Comparison of ENCODE assay signal across 1 cellular context in the genomic region with DNA sequence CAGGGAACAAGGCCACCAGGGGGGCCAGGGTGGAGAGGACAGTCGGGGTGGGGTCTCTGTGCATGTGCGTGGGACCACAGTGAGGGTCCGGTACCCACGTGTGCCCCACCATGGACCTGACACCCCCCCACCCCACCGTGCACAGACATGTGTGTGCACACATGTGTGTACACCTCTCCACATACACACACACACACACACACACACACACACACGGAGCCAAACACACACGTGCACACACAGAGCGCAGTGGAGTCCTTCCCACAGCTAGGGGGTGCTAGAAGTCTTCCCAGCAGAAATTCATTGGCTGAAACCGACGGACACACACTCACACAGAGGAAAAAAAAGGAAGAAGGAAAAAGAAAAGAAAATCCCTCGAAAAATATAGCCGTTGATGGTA.
A peak's percentile ranks its signal among the peaks of the same experiment; 100 is the strongest.
TF ChIP-seq lines count a peak whose summit lies in the region.

No MANE protein-coding gene starts in this region.

TF ChIP-seq in K562, 482 proteins besides CTCF, POLR2A, EP300 and RAD21 (continued from another document and continues in another):
- TF ChIP-seq, protein P1, sequence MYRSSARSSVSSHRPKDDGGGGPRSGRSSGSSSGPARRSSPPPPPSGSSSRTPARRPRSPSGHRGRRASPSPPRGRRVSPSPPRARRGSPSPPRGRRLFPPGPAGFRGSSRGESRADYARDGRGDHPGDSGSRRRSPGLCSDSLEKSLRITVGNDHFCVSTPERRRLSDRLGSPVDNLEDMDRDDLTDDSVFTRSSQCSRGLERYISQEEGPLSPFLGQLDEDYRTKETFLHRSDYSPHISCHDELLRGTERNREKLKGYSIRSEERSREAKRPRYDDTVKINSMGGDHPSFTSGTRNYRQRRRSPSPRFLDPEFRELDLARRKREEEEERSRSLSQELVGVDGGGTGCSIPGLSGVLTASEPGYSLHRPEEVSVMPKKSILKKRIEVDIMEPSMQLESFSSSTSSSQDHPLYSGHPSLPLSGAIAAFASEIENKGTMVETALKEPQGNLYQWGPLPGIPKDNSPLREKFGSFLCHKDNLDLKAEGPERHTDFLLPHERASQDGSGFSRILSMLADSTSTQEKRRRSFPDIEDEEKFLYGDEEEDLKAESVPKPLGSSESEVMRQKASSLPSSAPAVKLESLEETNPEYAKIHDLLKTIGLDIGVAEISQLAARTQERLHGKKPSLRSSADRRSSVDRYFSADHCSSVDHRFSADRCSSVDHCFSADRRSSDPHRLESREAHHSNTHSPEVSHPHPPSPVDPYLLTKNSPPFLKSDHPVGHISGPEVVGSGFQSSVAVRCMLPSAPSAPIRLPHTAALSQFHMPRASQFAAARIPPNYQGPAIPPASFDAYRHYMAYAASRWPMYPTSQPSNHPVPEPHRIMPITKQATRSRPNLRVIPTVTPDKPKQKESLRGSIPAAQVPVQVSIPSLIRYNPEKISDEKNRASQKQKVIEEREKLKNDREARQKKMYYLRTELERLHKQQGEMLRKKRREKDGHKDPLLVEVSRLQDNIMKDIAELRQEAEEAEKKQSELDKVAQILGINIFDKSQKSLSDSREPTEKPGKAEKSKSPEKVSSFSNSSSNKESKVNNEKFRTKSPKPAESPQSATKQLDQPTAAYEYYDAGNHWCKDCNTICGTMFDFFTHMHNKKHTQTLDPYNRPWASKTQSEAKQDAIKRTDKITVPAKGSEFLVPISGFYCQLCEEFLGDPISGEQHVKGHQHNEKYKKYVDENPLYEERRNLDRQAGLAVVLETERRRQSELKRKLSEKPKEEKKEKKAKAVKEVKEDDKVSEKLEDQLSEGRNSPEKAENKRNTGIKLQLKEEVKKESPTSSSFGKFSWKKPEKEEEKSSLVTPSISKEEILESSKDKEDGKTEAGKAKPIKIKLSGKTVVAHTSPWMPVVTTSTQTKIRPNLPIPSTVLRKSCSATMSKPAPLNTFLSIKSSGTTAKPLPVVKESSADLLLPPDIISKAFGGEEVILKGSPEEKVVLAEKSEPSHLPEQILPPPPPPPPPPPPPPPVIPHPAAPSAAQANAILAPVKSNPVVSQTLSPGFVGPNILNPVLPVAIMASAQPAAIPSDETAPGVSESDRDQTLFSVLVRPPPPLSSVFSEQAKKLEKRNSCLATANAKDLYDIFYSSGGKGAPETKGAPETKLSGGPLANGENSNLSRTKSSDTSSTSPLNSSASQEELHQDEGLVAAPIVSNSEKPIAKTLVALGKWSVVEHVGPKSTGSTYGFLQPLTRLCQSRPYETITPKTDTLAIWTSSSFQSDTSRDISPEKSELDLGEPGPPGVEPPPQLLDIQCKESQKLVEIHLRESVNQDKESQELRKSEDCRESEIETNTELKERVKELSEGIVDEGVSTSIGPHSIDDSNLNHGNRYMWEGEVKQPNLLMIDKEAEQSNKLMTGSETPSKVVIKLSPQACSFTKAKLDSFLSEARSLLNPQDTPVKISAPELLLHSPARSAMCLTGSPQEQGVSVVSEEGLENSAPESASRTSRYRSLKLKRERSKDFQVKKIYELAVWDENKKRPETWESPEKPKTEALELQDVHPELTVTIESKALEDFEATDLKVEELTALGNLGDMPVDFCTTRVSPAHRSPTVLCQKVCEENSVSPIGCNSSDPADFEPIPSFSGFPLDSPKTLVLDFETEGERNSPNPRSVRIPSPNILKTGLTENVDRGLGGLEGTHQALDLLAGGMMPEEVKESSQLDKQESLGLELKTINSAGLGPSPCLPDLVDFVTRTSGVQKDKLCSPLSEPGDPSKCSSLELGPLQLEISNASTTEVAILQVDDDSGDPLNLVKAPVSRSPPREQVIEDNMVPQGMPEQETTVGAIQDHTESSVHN (IDR thresholded peaks at IDR 0.05; ENCODE audit: borderline replicate concordance in 1 of 2, low read depth in 1 of 2) = no peak
- TF ChIP-seq, protein P2, sequence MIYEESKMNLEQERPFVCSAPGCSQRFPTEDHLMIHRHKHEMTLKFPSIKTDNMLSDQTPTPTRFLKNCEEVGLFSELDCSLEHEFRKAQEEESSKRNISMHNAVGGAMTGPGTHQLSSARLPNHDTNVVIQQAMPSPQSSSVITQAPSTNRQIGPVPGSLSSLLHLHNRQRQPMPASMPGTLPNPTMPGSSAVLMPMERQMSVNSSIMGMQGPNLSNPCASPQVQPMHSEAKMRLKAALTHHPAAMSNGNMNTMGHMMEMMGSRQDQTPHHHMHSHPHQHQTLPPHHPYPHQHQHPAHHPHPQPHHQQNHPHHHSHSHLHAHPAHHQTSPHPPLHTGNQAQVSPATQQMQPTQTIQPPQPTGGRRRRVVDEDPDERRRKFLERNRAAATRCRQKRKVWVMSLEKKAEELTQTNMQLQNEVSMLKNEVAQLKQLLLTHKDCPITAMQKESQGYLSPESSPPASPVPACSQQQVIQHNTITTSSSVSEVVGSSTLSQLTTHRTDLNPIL (CRISPR knock-in tag; IDR thresholded peaks at IDR 0.05) = no peak
- TF ChIP-seq ZNF696 (CRISPR knock-in tag; conservative IDR thresholded peaks at IDR 0.05) (no peak), ETV1 (tag; conservative IDR thresholded peaks at IDR 0.05; ENCODE audit: low read depth) (no peak), ZNF695 (CRISPR knock-in tag; IDR thresholded peaks at IDR 0.05) (no peak), BHLHE40 (IDR thresholded peaks at IDR 0.05; ENCODE audit: low read length) (peak; percentile 98), NCOA1 (IDR thresholded peaks at IDR 0.05; ENCODE audit: low read depth) (no peak), HSF4 (CRISPR knock-in tag; IDR thresholded peaks at IDR 0.05; ENCODE audit: borderline replicate concordance) (no peak), NR3C1 (CRISPR knock-in tag; IDR thresholded peaks at IDR 0.05) (no peak), NCOA2 (IDR thresholded peaks at IDR 0.05; ENCODE audit: partially characterized antibody in 2 of 2) (no peak), MCM5 (IDR thresholded peaks at IDR 0.05; ENCODE audit: low read depth) (no peak), KDM2B (CRISPR knock-in tag; IDR thresholded peaks at IDR 0.05) (no peak), TEAD1 (CRISPR knock-in tag; IDR thresholded peaks at IDR 0.05) (no peak), ZBTB8A (IDR thresholded peaks at IDR 0.05; ENCODE audit: partially characterized antibody) (no peak), CBX5 (IDR thresholded peaks at IDR 0.05; ENCODE audit: borderline replicate concordance, low read depth) (no peak), GABPA (tag; conservative IDR thresholded peaks at IDR 0.05; ENCODE audit: low read depth) (no peak), DACH1 (IDR thresholded peaks at IDR 0.05; ENCODE audit: partially characterized antibody) (no peak), HNRNPK (IDR thresholded peaks at IDR 0.05; ENCODE audit: low read depth, low read length, poor library complexity, severe bottlenecking) (no peak), ESRRA (IDR thresholded peaks at IDR 0.05; ENCODE audit: borderline replicate concordance, low read depth) (no peak)
- TF ChIP-seq, protein P3, sequence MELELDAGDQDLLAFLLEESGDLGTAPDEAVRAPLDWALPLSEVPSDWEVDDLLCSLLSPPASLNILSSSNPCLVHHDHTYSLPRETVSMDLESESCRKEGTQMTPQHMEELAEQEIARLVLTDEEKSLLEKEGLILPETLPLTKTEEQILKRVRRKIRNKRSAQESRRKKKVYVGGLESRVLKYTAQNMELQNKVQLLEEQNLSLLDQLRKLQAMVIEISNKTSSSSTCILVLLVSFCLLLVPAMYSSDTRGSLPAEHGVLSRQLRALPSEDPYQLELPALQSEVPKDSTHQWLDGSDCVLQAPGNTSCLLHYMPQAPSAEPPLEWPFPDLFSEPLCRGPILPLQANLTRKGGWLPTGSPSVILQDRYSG (tag; conservative IDR thresholded peaks at IDR 0.05; ENCODE audit: low read depth) = no peak
- TF ChIP-seq, protein P4, sequence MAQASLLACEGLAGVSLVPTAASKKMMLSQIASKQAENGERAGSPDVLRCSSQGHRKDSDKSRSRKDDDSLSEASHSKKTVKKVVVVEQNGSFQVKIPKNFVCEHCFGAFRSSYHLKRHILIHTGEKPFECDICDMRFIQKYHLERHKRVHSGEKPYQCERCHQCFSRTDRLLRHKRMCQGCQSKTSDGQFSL (CRISPR knock-in tag; IDR thresholded peaks at IDR 0.05) = no peak
- TF ChIP-seq, protein P4 (tag; IDR thresholded peaks at IDR 0.05) = no peak
- TF ChIP-seq, protein P5, sequence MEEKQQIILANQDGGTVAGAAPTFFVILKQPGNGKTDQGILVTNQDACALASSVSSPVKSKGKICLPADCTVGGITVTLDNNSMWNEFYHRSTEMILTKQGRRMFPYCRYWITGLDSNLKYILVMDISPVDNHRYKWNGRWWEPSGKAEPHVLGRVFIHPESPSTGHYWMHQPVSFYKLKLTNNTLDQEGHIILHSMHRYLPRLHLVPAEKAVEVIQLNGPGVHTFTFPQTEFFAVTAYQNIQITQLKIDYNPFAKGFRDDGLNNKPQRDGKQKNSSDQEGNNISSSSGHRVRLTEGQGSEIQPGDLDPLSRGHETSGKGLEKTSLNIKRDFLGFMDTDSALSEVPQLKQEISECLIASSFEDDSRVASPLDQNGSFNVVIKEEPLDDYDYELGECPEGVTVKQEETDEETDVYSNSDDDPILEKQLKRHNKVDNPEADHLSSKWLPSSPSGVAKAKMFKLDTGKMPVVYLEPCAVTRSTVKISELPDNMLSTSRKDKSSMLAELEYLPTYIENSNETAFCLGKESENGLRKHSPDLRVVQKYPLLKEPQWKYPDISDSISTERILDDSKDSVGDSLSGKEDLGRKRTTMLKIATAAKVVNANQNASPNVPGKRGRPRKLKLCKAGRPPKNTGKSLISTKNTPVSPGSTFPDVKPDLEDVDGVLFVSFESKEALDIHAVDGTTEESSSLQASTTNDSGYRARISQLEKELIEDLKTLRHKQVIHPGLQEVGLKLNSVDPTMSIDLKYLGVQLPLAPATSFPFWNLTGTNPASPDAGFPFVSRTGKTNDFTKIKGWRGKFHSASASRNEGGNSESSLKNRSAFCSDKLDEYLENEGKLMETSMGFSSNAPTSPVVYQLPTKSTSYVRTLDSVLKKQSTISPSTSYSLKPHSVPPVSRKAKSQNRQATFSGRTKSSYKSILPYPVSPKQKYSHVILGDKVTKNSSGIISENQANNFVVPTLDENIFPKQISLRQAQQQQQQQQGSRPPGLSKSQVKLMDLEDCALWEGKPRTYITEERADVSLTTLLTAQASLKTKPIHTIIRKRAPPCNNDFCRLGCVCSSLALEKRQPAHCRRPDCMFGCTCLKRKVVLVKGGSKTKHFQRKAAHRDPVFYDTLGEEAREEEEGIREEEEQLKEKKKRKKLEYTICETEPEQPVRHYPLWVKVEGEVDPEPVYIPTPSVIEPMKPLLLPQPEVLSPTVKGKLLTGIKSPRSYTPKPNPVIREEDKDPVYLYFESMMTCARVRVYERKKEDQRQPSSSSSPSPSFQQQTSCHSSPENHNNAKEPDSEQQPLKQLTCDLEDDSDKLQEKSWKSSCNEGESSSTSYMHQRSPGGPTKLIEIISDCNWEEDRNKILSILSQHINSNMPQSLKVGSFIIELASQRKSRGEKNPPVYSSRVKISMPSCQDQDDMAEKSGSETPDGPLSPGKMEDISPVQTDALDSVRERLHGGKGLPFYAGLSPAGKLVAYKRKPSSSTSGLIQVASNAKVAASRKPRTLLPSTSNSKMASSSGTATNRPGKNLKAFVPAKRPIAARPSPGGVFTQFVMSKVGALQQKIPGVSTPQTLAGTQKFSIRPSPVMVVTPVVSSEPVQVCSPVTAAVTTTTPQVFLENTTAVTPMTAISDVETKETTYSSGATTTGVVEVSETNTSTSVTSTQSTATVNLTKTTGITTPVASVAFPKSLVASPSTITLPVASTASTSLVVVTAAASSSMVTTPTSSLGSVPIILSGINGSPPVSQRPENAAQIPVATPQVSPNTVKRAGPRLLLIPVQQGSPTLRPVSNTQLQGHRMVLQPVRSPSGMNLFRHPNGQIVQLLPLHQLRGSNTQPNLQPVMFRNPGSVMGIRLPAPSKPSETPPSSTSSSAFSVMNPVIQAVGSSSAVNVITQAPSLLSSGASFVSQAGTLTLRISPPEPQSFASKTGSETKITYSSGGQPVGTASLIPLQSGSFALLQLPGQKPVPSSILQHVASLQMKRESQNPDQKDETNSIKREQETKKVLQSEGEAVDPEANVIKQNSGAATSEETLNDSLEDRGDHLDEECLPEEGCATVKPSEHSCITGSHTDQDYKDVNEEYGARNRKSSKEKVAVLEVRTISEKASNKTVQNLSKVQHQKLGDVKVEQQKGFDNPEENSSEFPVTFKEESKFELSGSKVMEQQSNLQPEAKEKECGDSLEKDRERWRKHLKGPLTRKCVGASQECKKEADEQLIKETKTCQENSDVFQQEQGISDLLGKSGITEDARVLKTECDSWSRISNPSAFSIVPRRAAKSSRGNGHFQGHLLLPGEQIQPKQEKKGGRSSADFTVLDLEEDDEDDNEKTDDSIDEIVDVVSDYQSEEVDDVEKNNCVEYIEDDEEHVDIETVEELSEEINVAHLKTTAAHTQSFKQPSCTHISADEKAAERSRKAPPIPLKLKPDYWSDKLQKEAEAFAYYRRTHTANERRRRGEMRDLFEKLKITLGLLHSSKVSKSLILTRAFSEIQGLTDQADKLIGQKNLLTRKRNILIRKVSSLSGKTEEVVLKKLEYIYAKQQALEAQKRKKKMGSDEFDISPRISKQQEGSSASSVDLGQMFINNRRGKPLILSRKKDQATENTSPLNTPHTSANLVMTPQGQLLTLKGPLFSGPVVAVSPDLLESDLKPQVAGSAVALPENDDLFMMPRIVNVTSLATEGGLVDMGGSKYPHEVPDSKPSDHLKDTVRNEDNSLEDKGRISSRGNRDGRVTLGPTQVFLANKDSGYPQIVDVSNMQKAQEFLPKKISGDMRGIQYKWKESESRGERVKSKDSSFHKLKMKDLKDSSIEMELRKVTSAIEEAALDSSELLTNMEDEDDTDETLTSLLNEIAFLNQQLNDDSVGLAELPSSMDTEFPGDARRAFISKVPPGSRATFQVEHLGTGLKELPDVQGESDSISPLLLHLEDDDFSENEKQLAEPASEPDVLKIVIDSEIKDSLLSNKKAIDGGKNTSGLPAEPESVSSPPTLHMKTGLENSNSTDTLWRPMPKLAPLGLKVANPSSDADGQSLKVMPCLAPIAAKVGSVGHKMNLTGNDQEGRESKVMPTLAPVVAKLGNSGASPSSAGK (IDR thresholded peaks at IDR 0.05) = 0 out of 2 replicates have a peak, but pooled peaks have one; percentile 24
- TF ChIP-seq, protein P6, sequence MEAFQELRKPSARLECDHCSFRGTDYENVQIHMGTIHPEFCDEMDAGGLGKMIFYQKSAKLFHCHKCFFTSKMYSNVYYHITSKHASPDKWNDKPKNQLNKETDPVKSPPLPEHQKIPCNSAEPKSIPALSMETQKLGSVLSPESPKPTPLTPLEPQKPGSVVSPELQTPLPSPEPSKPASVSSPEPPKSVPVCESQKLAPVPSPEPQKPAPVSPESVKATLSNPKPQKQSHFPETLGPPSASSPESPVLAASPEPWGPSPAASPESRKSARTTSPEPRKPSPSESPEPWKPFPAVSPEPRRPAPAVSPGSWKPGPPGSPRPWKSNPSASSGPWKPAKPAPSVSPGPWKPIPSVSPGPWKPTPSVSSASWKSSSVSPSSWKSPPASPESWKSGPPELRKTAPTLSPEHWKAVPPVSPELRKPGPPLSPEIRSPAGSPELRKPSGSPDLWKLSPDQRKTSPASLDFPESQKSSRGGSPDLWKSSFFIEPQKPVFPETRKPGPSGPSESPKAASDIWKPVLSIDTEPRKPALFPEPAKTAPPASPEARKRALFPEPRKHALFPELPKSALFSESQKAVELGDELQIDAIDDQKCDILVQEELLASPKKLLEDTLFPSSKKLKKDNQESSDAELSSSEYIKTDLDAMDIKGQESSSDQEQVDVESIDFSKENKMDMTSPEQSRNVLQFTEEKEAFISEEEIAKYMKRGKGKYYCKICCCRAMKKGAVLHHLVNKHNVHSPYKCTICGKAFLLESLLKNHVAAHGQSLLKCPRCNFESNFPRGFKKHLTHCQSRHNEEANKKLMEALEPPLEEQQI (IDR thresholded peaks at IDR 0.05) = no peak
